Comparison of ENCODE assay signal across 1 cellular context in the genomic region with DNA sequence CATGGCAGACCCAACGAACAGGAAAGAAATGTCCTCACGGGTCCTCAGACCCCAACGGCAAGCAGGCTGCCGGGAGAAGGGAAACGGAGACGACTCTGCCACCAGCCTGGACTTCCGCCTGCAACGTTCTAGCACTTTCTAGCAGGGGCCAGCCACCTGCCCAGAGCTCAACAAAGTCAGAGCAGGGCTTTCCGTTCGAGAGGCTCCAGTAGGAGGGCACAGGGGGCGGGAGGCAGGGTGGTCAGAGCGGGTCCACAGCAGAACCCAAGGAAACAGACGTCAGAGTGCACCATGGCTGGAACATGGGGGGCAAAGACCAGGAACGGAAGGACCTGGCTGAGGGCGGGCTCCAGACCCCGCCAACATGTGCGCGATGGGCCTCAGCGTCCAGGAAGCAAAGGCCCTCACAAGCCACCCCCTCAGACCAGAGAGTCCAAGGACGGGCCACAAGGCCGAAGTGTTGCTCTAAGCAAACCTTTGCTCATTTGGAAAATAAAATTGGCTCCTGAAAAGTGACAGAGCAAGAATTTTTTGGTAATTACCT.
TF ChIP-seq lines count a peak whose summit lies in the region.

No MANE protein-coding gene starts in this region.

TF ChIP-seq in HepG2, 621 proteins besides CTCF, POLR2A, EP300 and RAD21:
- TF ChIP-seq, protein P1, sequence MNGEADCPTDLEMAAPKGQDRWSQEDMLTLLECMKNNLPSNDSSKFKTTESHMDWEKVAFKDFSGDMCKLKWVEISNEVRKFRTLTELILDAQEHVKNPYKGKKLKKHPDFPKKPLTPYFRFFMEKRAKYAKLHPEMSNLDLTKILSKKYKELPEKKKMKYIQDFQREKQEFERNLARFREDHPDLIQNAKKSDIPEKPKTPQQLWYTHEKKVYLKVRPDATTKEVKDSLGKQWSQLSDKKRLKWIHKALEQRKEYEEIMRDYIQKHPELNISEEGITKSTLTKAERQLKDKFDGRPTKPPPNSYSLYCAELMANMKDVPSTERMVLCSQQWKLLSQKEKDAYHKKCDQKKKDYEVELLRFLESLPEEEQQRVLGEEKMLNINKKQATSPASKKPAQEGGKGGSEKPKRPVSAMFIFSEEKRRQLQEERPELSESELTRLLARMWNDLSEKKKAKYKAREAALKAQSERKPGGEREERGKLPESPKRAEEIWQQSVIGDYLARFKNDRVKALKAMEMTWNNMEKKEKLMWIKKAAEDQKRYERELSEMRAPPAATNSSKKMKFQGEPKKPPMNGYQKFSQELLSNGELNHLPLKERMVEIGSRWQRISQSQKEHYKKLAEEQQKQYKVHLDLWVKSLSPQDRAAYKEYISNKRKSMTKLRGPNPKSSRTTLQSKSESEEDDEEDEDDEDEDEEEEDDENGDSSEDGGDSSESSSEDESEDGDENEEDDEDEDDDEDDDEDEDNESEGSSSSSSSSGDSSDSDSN (CRISPR knock-in tag; IDR thresholded peaks at IDR 0.05): no peak
- TF ChIP-seq ELF1 (CRISPR knock-in tag; IDR thresholded peaks at IDR 0.05): no peak
- TF ChIP-seq TOPORS (CRISPR knock-in tag; IDR thresholded peaks at IDR 0.05): no peak
- TF ChIP-seq ZBTB38 (CRISPR knock-in tag; IDR thresholded peaks at IDR 0.05): peak; percentile 81; the same call in 1 of the 2 replicates
- TF ChIP-seq RBM22 (optimal IDR thresholded peaks at IDR 0.05; ENCODE audit: low read length): peak; percentile 6
- TF ChIP-seq GABPA (IDR thresholded peaks at IDR 0.05; ENCODE audit: low read depth, low read length): no peak
- TF ChIP-seq GABPA (CRISPR knock-in tag; IDR thresholded peaks at IDR 0.05; ENCODE audit: low read depth): no peak
- TF ChIP-seq AGO2 (optimal IDR thresholded peaks at IDR 0.05; ENCODE audit: low read depth, low read length): peak; percentile 64
- TF ChIP-seq, protein P2, sequence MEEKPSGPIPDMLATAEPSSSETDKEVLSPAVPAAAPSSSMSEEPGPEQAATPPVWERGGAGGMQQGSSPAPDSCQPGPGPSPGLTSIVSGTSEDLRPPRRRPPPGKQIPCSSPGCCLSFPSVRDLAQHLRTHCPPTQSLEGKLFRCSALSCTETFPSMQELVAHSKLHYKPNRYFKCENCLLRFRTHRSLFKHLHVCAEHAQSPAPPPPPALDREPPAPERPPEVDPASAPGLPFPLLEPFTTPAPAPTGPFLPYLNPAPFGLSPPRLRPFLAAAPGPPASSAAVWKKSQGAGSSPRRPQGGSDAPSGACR (CRISPR knock-in tag; IDR thresholded peaks at IDR 0.05): 0 out of 2 replicates have a peak, but pooled peaks have one; percentile 31
- TF ChIP-seq, protein P3, sequence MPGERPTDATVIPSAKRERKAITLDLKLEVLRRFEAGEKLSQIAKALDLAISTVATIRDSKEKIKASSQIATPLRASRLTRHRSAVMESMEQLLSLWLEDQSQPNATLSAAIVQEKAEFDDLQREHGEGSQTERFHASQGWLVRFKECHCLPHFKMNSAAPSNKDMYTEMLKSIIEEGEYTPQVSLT (CRISPR knock-in tag; IDR thresholded peaks at IDR 0.05; ENCODE audit: borderline replicate concordance, low read depth): no peak
- TF ChIP-seq, protein P4, sequence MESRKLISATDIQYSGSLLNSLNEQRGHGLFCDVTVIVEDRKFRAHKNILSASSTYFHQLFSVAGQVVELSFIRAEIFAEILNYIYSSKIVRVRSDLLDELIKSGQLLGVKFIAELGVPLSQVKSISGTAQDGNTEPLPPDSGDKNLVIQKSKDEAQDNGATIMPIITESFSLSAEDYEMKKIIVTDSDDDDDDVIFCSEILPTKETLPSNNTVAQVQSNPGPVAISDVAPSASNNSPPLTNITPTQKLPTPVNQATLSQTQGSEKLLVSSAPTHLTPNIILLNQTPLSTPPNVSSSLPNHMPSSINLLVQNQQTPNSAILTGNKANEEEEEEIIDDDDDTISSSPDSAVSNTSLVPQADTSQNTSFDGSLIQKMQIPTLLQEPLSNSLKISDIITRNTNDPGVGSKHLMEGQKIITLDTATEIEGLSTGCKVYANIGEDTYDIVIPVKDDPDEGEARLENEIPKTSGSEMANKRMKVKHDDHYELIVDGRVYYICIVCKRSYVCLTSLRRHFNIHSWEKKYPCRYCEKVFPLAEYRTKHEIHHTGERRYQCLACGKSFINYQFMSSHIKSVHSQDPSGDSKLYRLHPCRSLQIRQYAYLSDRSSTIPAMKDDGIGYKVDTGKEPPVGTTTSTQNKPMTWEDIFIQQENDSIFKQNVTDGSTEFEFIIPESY (CRISPR knock-in tag; IDR thresholded peaks at IDR 0.05): peak; percentile 27; the same call in 1 of the 2 replicates
- no peak for TF ChIP-seq SETDB1 (CRISPR knock-in tag; IDR thresholded peaks at IDR 0.05; ENCODE audit: borderline replicate concordance)
- TF ChIP-seq, protein P5, sequence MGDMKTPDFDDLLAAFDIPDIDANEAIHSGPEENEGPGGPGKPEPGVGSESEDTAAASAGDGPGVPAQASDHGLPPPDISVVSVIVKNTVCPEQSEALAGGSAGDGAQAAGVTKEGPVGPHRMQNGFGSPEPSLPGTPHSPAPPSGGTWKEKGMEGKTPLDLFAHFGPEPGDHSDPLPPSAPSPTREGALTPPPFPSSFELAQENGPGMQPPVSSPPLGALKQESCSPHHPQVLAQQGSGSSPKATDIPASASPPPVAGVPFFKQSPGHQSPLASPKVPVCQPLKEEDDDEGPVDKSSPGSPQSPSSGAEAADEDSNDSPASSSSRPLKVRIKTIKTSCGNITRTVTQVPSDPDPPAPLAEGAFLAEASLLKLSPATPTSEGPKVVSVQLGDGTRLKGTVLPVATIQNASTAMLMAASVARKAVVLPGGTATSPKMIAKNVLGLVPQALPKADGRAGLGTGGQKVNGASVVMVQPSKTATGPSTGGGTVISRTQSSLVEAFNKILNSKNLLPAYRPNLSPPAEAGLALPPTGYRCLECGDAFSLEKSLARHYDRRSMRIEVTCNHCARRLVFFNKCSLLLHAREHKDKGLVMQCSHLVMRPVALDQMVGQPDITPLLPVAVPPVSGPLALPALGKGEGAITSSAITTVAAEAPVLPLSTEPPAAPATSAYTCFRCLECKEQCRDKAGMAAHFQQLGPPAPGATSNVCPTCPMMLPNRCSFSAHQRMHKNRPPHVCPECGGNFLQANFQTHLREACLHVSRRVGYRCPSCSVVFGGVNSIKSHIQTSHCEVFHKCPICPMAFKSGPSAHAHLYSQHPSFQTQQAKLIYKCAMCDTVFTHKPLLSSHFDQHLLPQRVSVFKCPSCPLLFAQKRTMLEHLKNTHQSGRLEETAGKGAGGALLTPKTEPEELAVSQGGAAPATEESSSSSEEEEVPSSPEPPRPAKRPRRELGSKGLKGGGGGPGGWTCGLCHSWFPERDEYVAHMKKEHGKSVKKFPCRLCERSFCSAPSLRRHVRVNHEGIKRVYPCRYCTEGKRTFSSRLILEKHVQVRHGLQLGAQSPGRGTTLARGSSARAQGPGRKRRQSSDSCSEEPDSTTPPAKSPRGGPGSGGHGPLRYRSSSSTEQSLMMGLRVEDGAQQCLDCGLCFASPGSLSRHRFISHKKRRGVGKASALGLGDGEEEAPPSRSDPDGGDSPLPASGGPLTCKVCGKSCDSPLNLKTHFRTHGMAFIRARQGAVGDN (CRISPR knock-in tag; IDR thresholded peaks at IDR 0.05): peak; percentile 63
- TF ChIP-seq, protein P6, sequence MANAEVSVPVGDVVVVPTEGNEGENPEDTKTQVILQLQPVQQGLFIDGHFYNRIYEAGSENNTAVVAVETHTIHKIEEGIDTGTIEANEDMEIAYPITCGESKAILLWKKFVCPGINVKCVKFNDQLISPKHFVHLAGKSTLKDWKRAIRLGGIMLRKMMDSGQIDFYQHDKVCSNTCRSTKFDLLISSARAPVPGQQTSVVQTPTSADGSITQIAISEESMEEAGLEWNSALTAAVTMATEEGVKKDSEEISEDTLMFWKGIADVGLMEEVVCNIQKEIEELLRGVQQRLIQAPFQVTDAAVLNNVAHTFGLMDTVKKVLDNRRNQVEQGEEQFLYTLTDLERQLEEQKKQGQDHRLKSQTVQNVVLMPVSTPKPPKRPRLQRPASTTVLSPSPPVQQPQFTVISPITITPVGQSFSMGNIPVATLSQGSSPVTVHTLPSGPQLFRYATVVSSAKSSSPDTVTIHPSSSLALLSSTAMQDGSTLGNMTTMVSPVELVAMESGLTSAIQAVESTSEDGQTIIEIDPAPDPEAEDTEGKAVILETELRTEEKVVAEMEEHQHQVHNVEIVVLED (CRISPR knock-in tag; IDR thresholded peaks at IDR 0.05; ENCODE audit: borderline replicate concordance): no peak
- TF ChIP-seq, protein P7, sequence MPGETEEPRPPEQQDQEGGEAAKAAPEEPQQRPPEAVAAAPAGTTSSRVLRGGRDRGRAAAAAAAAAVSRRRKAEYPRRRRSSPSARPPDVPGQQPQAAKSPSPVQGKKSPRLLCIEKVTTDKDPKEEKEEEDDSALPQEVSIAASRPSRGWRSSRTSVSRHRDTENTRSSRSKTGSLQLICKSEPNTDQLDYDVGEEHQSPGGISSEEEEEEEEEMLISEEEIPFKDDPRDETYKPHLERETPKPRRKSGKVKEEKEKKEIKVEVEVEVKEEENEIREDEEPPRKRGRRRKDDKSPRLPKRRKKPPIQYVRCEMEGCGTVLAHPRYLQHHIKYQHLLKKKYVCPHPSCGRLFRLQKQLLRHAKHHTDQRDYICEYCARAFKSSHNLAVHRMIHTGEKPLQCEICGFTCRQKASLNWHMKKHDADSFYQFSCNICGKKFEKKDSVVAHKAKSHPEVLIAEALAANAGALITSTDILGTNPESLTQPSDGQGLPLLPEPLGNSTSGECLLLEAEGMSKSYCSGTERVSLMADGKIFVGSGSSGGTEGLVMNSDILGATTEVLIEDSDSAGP (CRISPR knock-in tag; IDR thresholded peaks at IDR 0.05; ENCODE audit: borderline replicate concordance): 0 out of 2 replicates have a peak, but pooled peaks have one; percentile 28
- TF ChIP-seq, protein P8, sequence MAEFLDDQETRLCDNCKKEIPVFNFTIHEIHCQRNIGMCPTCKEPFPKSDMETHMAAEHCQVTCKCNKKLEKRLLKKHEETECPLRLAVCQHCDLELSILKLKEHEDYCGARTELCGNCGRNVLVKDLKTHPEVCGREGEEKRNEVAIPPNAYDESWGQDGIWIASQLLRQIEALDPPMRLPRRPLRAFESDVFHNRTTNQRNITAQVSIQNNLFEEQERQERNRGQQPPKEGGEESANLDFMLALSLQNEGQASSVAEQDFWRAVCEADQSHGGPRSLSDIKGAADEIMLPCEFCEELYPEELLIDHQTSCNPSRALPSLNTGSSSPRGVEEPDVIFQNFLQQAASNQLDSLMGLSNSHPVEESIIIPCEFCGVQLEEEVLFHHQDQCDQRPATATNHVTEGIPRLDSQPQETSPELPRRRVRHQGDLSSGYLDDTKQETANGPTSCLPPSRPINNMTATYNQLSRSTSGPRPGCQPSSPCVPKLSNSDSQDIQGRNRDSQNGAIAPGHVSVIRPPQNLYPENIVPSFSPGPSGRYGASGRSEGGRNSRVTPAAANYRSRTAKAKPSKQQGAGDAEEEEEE (CRISPR knock-in tag; IDR thresholded peaks at IDR 0.05; ENCODE audit: borderline replicate concordance): no peak
- TF ChIP-seq SALL1 (CRISPR knock-in tag; IDR thresholded peaks at IDR 0.05): 0 out of 2 replicates have a peak, but pooled peaks have one; percentile 6
- 0 out of 2 replicates have a peak, but pooled peaks have one; percentile 17 for TF ChIP-seq ZMYM4 (CRISPR knock-in tag; IDR thresholded peaks at IDR 0.05)
- TF ChIP-seq HOXA3 (CRISPR knock-in tag; IDR thresholded peaks at IDR 0.05): peak; percentile 27; the same call in 1 of the 2 replicates
- TF ChIP-seq ZBTB7B (CRISPR knock-in tag; IDR thresholded peaks at IDR 0.05): no peak
